In genomic region chr19:34990578-34991192, GRCh38 we compare ENCODE assay signal across 19 cellular contexts. TPM values are rescaled to one million over a fixed set of nuclear protein-coding genes. Genes with fewer than 3 reads are reported as not detected.
DNase-seq lines count a peak whose midpoint lies in the region; ATAC-seq, FAIRE-seq and TF ChIP-seq lines count a peak whose summit lies in the region.
"Had no signal": no experiment of that assay in that cellular context is flagged by ENCODE, and none has a peak within 500 bp of the region (broad histone marks: within the 10 kb centered on the region; RNA-seq: fewer than 3 reads in every experiment).

No MANE protein-coding gene starts in this region.

- H3K9ac ChIP-seq in kidney (ENCODE audit: low read length in 2 of 2), result no peak overlapping the region

- TF ChIP-seq CTCF in kidney (IDR thresholded peaks at IDR 0.05; ENCODE audit: borderline replicate concordance, extremely low read depth, insufficient read depth) (no peak), body of pancreas (IDR thresholded peaks at IDR 0.05) (no peak)

- TF ChIP-seq POLR2A in body of pancreas (IDR thresholded peaks at IDR 0.05), result no peak

- H3K9me3 ChIP-seq in kidney (ENCODE audit: control insufficient read depth in 1 of 2, low read length in 2 of 2) (no peaks in the 10 kb centered on the region), body of pancreas (no peaks in the 10 kb centered on the region)
- H3K9me3 ChIP-seq: breast epithelium, Caco-2, gastroesophageal sphincter, left ventricle myocardium inferior, neutrophil, tibial artery had no signal

- peak; percentile 56 to 60 for DNase-seq in stimulated activated CD4-positive, alpha-beta T cell treated with anti-CD3 and anti-CD28 coated beads, Interleukin-15, amount 100 ng/mL, for 48 hours (ENCODE audit: low read depth in 2 of 2)
- DNase-seq in stimulated activated CD4-positive, alpha-beta T cell treated with anti-CD3 and anti-CD28 coated beads, Interleukin-4, amount 100 ng/mL, for 1 hour, result no peak
- peak; percentile 71 to 81 for DNase-seq in activated CD4-positive, alpha-beta T cell treated with anti-CD3 and anti-CD28 coated beads, Interleukin-2, amount 50 U/mL, for 48 hours
- peak; percentile 43 for DNase-seq in kidney
- no peak for DNase-seq in NCI-H2196 treated with DMSO at 0.1 percent for 48 hours (lab: John Stamatoyannopoulos, UW; ENCODE audit: unreplicated experiment)
- DNase-seq in body of pancreas, result no peak
- DNase-seq in DMS153 treated with DMSO at 0.1 percent for 48 hours (lab: John Stamatoyannopoulos, UW; ENCODE audit: unreplicated experiment), result no peak
- DNase-seq: AML-193, Caco-2, erythroblast, left ventricle myocardium inferior, NCI-H187, NCI-H446 had no signal

- 79 to 80% methylated on average over 13 of the region's 13 CpGs for WGBS in body of pancreas, 2 donors

- H3K27ac ChIP-seq in kidney (ENCODE audit: low read depth in 2 of 2, low read length in 2 of 2) (no peak overlapping the region), body of pancreas (no peak overlapping the region)
- H3K27ac ChIP-seq: breast epithelium, gastroesophageal sphincter, left ventricle myocardium inferior, neutrophil, tibial artery had no signal

- H3K4me1 ChIP-seq in kidney (ENCODE audit: control insufficient read depth in 1 of 2, insufficient read depth in 1 of 2, low read depth in 1 of 2, low read length in 2 of 2) (peaks cover 6 to 9% of the 10 kb centered on the region in 2 donors), body of pancreas (peaks cover 30% of the 10 kb centered on the region)
- H3K4me1 ChIP-seq: breast epithelium had no signal

- intact Hi-C loops in kidney (cut with DNase I) (no loop called here), body of pancreas (cut with DNase I) (no loop called here)

- no peak for FAIRE-seq in kidney (lab: Jason Lieb, UNC)

- H3K36me3 ChIP-seq in kidney (ENCODE audit: control insufficient read depth in 1 of 2, insufficient read depth in 2 of 2, low read length in 2 of 2) (no peaks in the 10 kb centered on the region), body of pancreas (replicated peaks in 1 of 2; ENCODE audit: insufficient read depth in 1 of 2, low read depth in 2 of 2) (no peaks in the 10 kb centered on the region)
- H3K36me3 ChIP-seq: breast epithelium, gastroesophageal sphincter, left ventricle myocardium inferior, neutrophil, tibial artery had no signal

- no peaks in the 10 kb centered on the region for H3K27me3 ChIP-seq in body of pancreas
- H3K27me3 ChIP-seq: breast epithelium, neutrophil had no signal

- ATAC-seq in body of pancreas, result no peak
- ATAC-seq: gastroesophageal sphincter, Right ventricle myocardium inferior had no signal

- H3K4me3 ChIP-seq in kidney (ENCODE audit: low read length in 2 of 2) (no peak overlapping the region), body of pancreas (no peak overlapping the region)
- H3K4me3 ChIP-seq: breast epithelium, gastroesophageal sphincter, left ventricle myocardium inferior, tibial artery had no signal

RNA-seq across cellular contexts. Expression of gene GRAMD1A, which starts 9.4 kb away (rescaled TPM):
- total RNA-seq in kidney, result 87.3 TPM
- 29.8 TPM for polyA plus RNA-seq in kidney (ENCODE audit: insufficient read depth, low read depth, low replicate concordance)
- 10 to 100 TPM; 90.8 to 94.9 TPM for total RNA-seq in body of pancreas

RNA-seq across cellular contexts. Expression of gene ZNF792, which starts 26.7 kb away (rescaled TPM):
- total RNA-seq in kidney, result 9.1 TPM
- polyA plus RNA-seq in kidney (ENCODE audit: insufficient read depth, low read depth, low replicate concordance), result 2.0 TPM
- total RNA-seq in body of pancreas, result 1 to 10 TPM; 4.0 to 7.0 TPM

RNA-seq across cellular contexts. Expression of gene SCN1B, which starts 39.6 kb away (rescaled TPM):
- total RNA-seq in kidney (24.1 TPM), body of pancreas (10 to 100 TPM in 1 of 2 donors, 1 to 10 TPM in 1; 2.3 to 23.6 TPM)
- polyA plus RNA-seq in kidney (ENCODE audit: insufficient read depth, low read depth, low replicate concordance), result 9.6 TPM

RNA-seq across cellular contexts. Expression of gene HPN, which starts 50.8 kb away (rescaled TPM):
- 134 TPM for total RNA-seq in kidney
- polyA plus RNA-seq in kidney (ENCODE audit: insufficient read depth, low read depth, low replicate concordance), result 331 TPM
- total RNA-seq in body of pancreas, result 100 to 1,000 TPM; 135 to 289 TPM
- total RNA-seq: M059J had no signal

Comparison
In these comparisons a context has a peak if more than half of its experiments do, and no peak if none do; other contexts are left out.
1. DNase-seq: peak in stimulated activated CD4-positive, alpha-beta T cell treated with anti-CD3 and anti-CD28 coated beads, Interleukin-15, amount 100 ng/mL, for 48 hours (2 of 2), activated CD4-positive, alpha-beta T cell treated with anti-CD3 and anti-CD28 coated beads, Interleukin-2, amount 50 U/mL, for 48 hours (2 of 2) and kidney (single experiment); none in stimulated activated CD4-positive, alpha-beta T cell treated with anti-CD3 and anti-CD28 coated beads, Interleukin-4, amount 100 ng/mL, for 1 hour (single experiment), NCI-H2196 treated with DMSO at 0.1 percent for 48 hours (single experiment), body of pancreas (0 of 4) and DMS153 treated with DMSO at 0.1 percent for 48 hours (single experiment).